18 cellular contexts compared by ENCODE assay signal in the genomic region with DNA sequence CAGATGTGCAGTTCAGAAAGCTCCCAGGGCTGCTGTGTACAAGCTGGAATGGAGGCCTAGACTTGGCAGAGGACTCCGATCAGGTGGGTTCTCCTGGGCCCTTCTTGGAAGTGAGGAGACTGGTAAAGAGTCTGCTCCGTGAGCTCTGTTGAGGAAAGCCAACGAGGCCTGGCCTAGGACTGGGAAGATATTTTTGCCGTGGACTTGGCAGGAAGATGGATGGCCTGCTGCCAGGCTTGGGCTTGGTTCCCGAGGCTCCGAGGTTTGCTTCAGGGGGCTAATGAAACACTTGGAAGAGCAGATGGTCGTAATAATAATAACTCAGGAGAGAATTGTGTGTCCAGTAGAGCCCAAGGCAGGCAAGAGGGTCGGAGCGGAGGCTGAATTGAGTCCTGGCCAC. TPM values are rescaled to one million over a fixed set of nuclear protein-coding genes. Genes with fewer than 3 reads are reported as not detected.
DNase-seq lines count a peak whose midpoint lies in the region; ATAC-seq and TF ChIP-seq lines count a peak whose summit lies in the region.
"Had no signal": no experiment of that assay in that cellular context is flagged by ENCODE, and none has a peak within 500 bp of the region (broad histone marks: within the 10 kb centered on the region; RNA-seq: fewer than 3 reads in every experiment).

No MANE protein-coding gene starts in this region.

- DNase-seq in activated CD4-positive, alpha-beta T cell treated with anti-CD3 and anti-CD28 coated beads, Interleukin-2, amount 10 ng/mL, durations not matched to agents 24 days and 14 days = no peak
- no peak for DNase-seq in activated CD4-positive, alpha-beta T cell treated with anti-CD3 and anti-CD28 coated beads, Interleukin-2, amount 50 U/mL, for 48 hours
- DNase-seq in endothelial cell (ENCODE audit: low spot score) (no peak), neural crest cell (ENCODE audit: low read depth, low spot score) (no peak), uterus (peak; percentile 51 to 79), CD1c-positive myeloid dendritic cell (ENCODE audit: extremely low spot score) (no peak), kidney glomerular epithelial cell (lab: John Stamatoyannopoulos, UW) (no peak)
- DNase-seq: Caco-2; GOT3; naive B cell; NCI-H1436; NCI-H82; stimulated activated naive CD4-positive, alpha-beta T cell treated with Interleukin-2 at 50 U/mL for 16 hours; T1000 had no signal

- peak overlapping the region; percentile 7 to 52 for H3K27ac ChIP-seq in uterus

- intact Hi-C loops in activated CD4-positive, alpha-beta T cell treated with anti-CD3 and anti-CD28 coated beads, Interleukin-2, amount 10 ng/mL, durations not matched to agents 24 days and 14 days (cut with micrococcal nuclease) = no loop called here
- intact Hi-C loops in uterus (cut with DNase I; ENCODE audit: low total_unique reads) = no loop called here

- H3K4me1 ChIP-seq in uterus = peaks cover 0 to 10% of the 10 kb centered on the region in 2 donors
- H3K4me1 ChIP-seq: Caco-2 had no signal

- H3K27me3 Mint-ChIP-seq in activated CD4-positive, alpha-beta T cell treated with anti-CD3 and anti-CD28 coated beads, Interleukin-2, amount 10 ng/mL, durations not matched to agents 24 days and 14 days = peaks cover 13% of the 10 kb centered on the region
- H3K27me3 Mint-ChIP-seq in endothelial cell (ENCODE audit: unreplicated experiment) (peaks cover 7% of the 10 kb centered on the region), neural crest cell (ENCODE audit: low read depth) (peaks cover 38% of the 10 kb centered on the region)

- no peak for ATAC-seq in HG03432 (IDR thresholded peaks at IDR 0.05; ENCODE audit: unreplicated experiment)

- TF ChIP-seq POLR2A in uterus (IDR thresholded peaks at IDR 0.05) = no peak

- H3K4me1 Mint-ChIP-seq in activated CD4-positive, alpha-beta T cell treated with anti-CD3 and anti-CD28 coated beads, Interleukin-2, amount 10 ng/mL, durations not matched to agents 24 days and 14 days = peaks cover 5% of the 10 kb centered on the region
- H3K4me1 Mint-ChIP-seq in endothelial cell (ENCODE audit: unreplicated experiment) = peaks cover 1% of the 10 kb centered on the region
- peaks cover 7% of the 10 kb centered on the region for H3K4me1 Mint-ChIP-seq in neural crest cell

- H3K36me3 ChIP-seq in uterus = no peaks in the 10 kb centered on the region

- H3K27me3 ChIP-seq in uterus = no peaks in the 10 kb centered on the region

- H3K9me3 Mint-ChIP-seq in activated CD4-positive, alpha-beta T cell treated with anti-CD3 and anti-CD28 coated beads, Interleukin-2, amount 10 ng/mL, durations not matched to agents 24 days and 14 days = no peaks in the 10 kb centered on the region
- no peaks in the 10 kb centered on the region for H3K9me3 Mint-ChIP-seq in endothelial cell (ENCODE audit: unreplicated experiment)
- H3K9me3 Mint-ChIP-seq in neural crest cell = no peaks in the 10 kb centered on the region
- H3K9me3 Mint-ChIP-seq: activated T-helper 1 cell treated with anti-CD3 and anti-CD28 coated beads, Interleukin-12 subunit alpha, Interleukin-12 subunit beta, Interleukin-2, Interleukin-4 antibody, amounts not matched to agents 30 ng/mL and 10 ng/mL and 1 ng/mL, durations not matched to agents 14 hours and 24 hours and 36 hours; naive B cell had no signal

- H3K36me3 Mint-ChIP-seq in activated CD4-positive, alpha-beta T cell treated with anti-CD3 and anti-CD28 coated beads, Interleukin-2, amount 10 ng/mL, durations not matched to agents 24 days and 14 days (ENCODE audit: low read depth) = peaks cover 15% of the 10 kb centered on the region
- H3K36me3 Mint-ChIP-seq in endothelial cell (ENCODE audit: low read depth, unreplicated experiment) (peaks cover 11% of the 10 kb centered on the region), neural crest cell (ENCODE audit: low read depth) (peaks cover 9% of the 10 kb centered on the region)

- H3K9me3 ChIP-seq in uterus = no peaks in the 10 kb centered on the region
- H3K9me3 ChIP-seq: Caco-2 had no signal

- H3K27ac Mint-ChIP-seq in activated CD4-positive, alpha-beta T cell treated with anti-CD3 and anti-CD28 coated beads, Interleukin-2, amount 10 ng/mL, durations not matched to agents 24 days and 14 days = peak overlapping the region; percentile 32
- H3K27ac Mint-ChIP-seq in endothelial cell (ENCODE audit: unreplicated experiment) = no peak overlapping the region
- no peak overlapping the region for H3K27ac Mint-ChIP-seq in neural crest cell (ENCODE audit: unreplicated experiment)
- H3K27ac Mint-ChIP-seq: activated T-helper 1 cell treated with anti-CD3 and anti-CD28 coated beads, Interleukin-12 subunit alpha, Interleukin-12 subunit beta, Interleukin-2, Interleukin-4 antibody, amounts not matched to agents 30 ng/mL and 10 ng/mL and 1 ng/mL, durations not matched to agents 14 hours and 24 hours and 36 hours had no signal

- no peak overlapping the region for H3K4me3 Mint-ChIP-seq in activated CD4-positive, alpha-beta T cell treated with anti-CD3 and anti-CD28 coated beads, Interleukin-2, amount 10 ng/mL, durations not matched to agents 24 days and 14 days
- H3K4me3 Mint-ChIP-seq in endothelial cell (ENCODE audit: unreplicated experiment) (peak overlapping the region; percentile 31), neural crest cell (peak overlapping the region; percentile 31)
- H3K4me3 Mint-ChIP-seq: activated T-helper 1 cell treated with anti-CD3 and anti-CD28 coated beads, Interleukin-12 subunit alpha, Interleukin-12 subunit beta, Interleukin-2, Interleukin-4 antibody, amounts not matched to agents 30 ng/mL and 10 ng/mL and 1 ng/mL, durations not matched to agents 14 hours and 24 hours and 36 hours; naive B cell had no signal

- H3K4me3 ChIP-seq in uterus = no peak overlapping the region

- TF ChIP-seq CTCF in endothelial cell (IDR thresholded peaks at IDR 0.05; ENCODE audit: unreplicated experiment) = no peak
- TF ChIP-seq CTCF in neural crest cell (conservative IDR thresholded peaks at IDR 0.05) = no peak
- no peak for TF ChIP-seq CTCF in uterus (IDR thresholded peaks at IDR 0.05)

RNA-seq across cellular contexts. Expression of gene GALR3, which starts 3.9 kb away (rescaled TPM):
- not detected in 2 replicates for total RNA-seq in activated CD4-positive, alpha-beta T cell treated with anti-CD3 and anti-CD28 coated beads, Interleukin-2, amount 10 ng/mL, durations not matched to agents 24 days and 14 days
- total RNA-seq in endothelial cell (ENCODE audit: unreplicated experiment) (not detected), neural crest cell (0.49 TPM in 1 of 2 replicates, not detected in the other), uterus (not detected)
- total RNA-seq: A673; activated T-helper 1 cell treated with anti-CD3 and anti-CD28 coated beads, Interleukin-12 subunit alpha, Interleukin-12 subunit beta, Interleukin-2, Interleukin-4 antibody, amounts not matched to agents 30 ng/mL and 10 ng/mL and 1 ng/mL, durations not matched to agents 14 hours and 24 hours and 36 hours; glomerular endothelial cell had no signal

RNA-seq across cellular contexts. Expression of gene ANKRD54, which starts 17.1 kb away (rescaled TPM):
- total RNA-seq in activated CD4-positive, alpha-beta T cell treated with anti-CD3 and anti-CD28 coated beads, Interleukin-2, amount 10 ng/mL, durations not matched to agents 24 days and 14 days = 27.2 and 29.9 TPM in 2 replicates
- total RNA-seq in endothelial cell (ENCODE audit: unreplicated experiment) (14.4 TPM), neural crest cell (31.3 and 31.7 TPM in 2 replicates), uterus (10 to 100 TPM in 3 of 4 donors, 1 to 10 TPM in 1; 8.5 to 37.7 (median 20.5) TPM)

RNA-seq across cellular contexts. Expression of gene GCAT, which starts 19.3 kb away (rescaled TPM):
- 27.7 and 28.9 TPM in 2 replicates for total RNA-seq in activated CD4-positive, alpha-beta T cell treated with anti-CD3 and anti-CD28 coated beads, Interleukin-2, amount 10 ng/mL, durations not matched to agents 24 days and 14 days
- total RNA-seq in endothelial cell (ENCODE audit: unreplicated experiment) (4.1 TPM), neural crest cell (53.1 and 55.8 TPM in 2 replicates), uterus (10 to 100 TPM in 3 of 4 donors, 1 to 10 TPM in 1; 3.8 to 53.8 (median 14.9) TPM)

RNA-seq across cellular contexts. Expression of gene EIF3L, which starts 22.2 kb away (rescaled TPM):
- 460 and 480 TPM in 2 replicates for total RNA-seq in activated CD4-positive, alpha-beta T cell treated with anti-CD3 and anti-CD28 coated beads, Interleukin-2, amount 10 ng/mL, durations not matched to agents 24 days and 14 days
- total RNA-seq in endothelial cell (ENCODE audit: unreplicated experiment) (732 TPM), neural crest cell (725 and 748 TPM in 2 replicates), uterus (100 to 1,000 TPM; 290 to 559 (median 413) TPM)

Comparison
In these comparisons a context has a peak if more than half of its experiments do, and no peak if none do; other contexts are left out.
1. DNase-seq: peak in uterus (2 of 2); none in activated CD4-positive, alpha-beta T cell treated with anti-CD3 and anti-CD28 coated beads, Interleukin-2, amount 10 ng/mL, durations not matched to agents 24 days and 14 days (single experiment), activated CD4-positive, alpha-beta T cell treated with anti-CD3 and anti-CD28 coated beads, Interleukin-2, amount 50 U/mL, for 48 hours (0 of 2), endothelial cell (single experiment), neural crest cell (single experiment), CD1c-positive myeloid dendritic cell (single experiment) and kidney glomerular epithelial cell (single experiment).